8 cellular contexts compared by ENCODE assay signal in genomic region chr19:40190891-40191835, GRCh38. TPM values are rescaled to one million over a fixed set of nuclear protein-coding genes. Genes with fewer than 3 reads are reported as not detected.
A peak's percentile ranks its signal among the peaks of the same experiment; 100 is the strongest.
DNase-seq lines count a peak whose midpoint lies in the region; ATAC-seq and TF ChIP-seq lines count a peak whose summit lies in the region.

Gene MAP3K10, plus strand, starts transcription at chr19:40191426. Its CDS starts 606 bp downstream, at chr19:40192032.

- H3K4me3 Mint-ChIP-seq in T-helper 17 cell = peak within 1 kb of the TSS; percentile 89

- peak within 1 kb of the TSS; percentile 83 for H3K27ac Mint-ChIP-seq in T-helper 17 cell

- peak within 1 kb of the TSS; percentile 81 for H3K4me3 ChIP-seq in HEK293 (ENCODE audit: low read depth, low read length)

- no peaks in the 10 kb centered on the region for H3K9me3 ChIP-seq in HEK293 (ENCODE audit: control insufficient read depth, insufficient read depth, low read depth, low read length)
- no peaks in the 10 kb centered on the region for H3K9me3 ChIP-seq in T-helper 17 cell (ENCODE audit: control insufficient read depth, low read length, poor library complexity, severe bottlenecking)

- peaks cover 19% of the 10 kb centered on the region for H3K4me1 ChIP-seq in HEK293 (ENCODE audit: control insufficient read depth, insufficient read depth, low read length)

- H3K27me3 Mint-ChIP-seq in T-helper 17 cell = no peaks in the 10 kb centered on the region

- ATAC-seq in T-helper 17 cell (peak; percentile 93), HG03469 (IDR thresholded peaks at IDR 0.05; ENCODE audit: unreplicated experiment) (no peak)

- H3K36me3 Mint-ChIP-seq in T-helper 17 cell (ENCODE audit: low read depth) = no peaks in the 10 kb centered on the region

- CTCF ChIA-PET in HEK293 (lab: Yijun Ruan, JAX) = interaction anchor here (0.7 to 7.3 kb wide), 11 partner anchors 8 to 1163 kb away, joined by 3 to 37 read pairs (median 3); no protein-coding TSS in a partner anchor

- POLR2A ChIA-PET in HEK293 (lab: Yijun Ruan, JAX) = interaction anchor here (0.6 to 1.9 kb wide), 18 partner anchors 9 to 1789 kb away, joined by 3 to 10 read pairs (median 5); partner anchors contain the start of genes C19orf47, FBL, PLD3 and PSMC4

- peak within 1 kb of the TSS; percentile 99 for H3K27ac ChIP-seq in HEK293 (ENCODE audit: extremely low read depth, low read depth, low read length)

- H3K36me3 ChIP-seq in HEK293 (ENCODE audit: control insufficient read depth in 2 of 2, insufficient read depth in 1 of 2, low read length in 2 of 2) = peaks cover 0 to 28% of the 10 kb centered on the region in 2 experiments; a peak in 2 of 3 replicates

- TF ChIP-seq CTCF in GM10266 (IDR thresholded peaks at IDR 0.05; ENCODE audit: control insufficient read depth, insufficient read depth, low read depth, missing control alignments) = no peak
- peak; percentile 51; the same call in 1 of the 2 replicates for TF ChIP-seq CTCF in HEK293 (tag by site-specific recombination; IDR thresholded peaks at IDR 0.05)

- DNase-seq in GM10266 (ENCODE audit: extremely low spot score) (peak; percentile 94), NAMALWA (ENCODE audit: low spot score) (peak; percentile 84), T-helper 17 cell (peak; percentile 59 to 72 (median 64)), anterior cingulate cortex (lab: John Stamatoyannopoulos, UW) (peak; percentile 16 to 82 (median 70)), hepatic stellate cell (ENCODE audit: low spot score) (peak; percentile 85), retina (peak; percentile 89)

- H3K4me1 Mint-ChIP-seq in T-helper 17 cell = peaks cover 21% of the 10 kb centered on the region

TF ChIP-seq in HEK293, 187 proteins besides CTCF, POLR2A, EP300 and RAD21 (continues in another document):
- TF ChIP-seq ZNF211 (tag by site-specific recombination; IDR thresholded peaks at IDR 0.05; ENCODE audit: low read depth) (no peak), ZNF202 (tag by site-specific recombination; IDR thresholded peaks at IDR 0.05; ENCODE audit: borderline replicate concordance) (peak; percentile 7; the same call in 1 of the 2 replicates), ZNF777 (tag by site-specific recombination; IDR thresholded peaks at IDR 0.05; ENCODE audit: borderline replicate concordance) (peak; percentile 99), MZF1 (tag by site-specific recombination; IDR thresholded peaks at IDR 0.05; ENCODE audit: borderline replicate concordance) (peak; percentile 10; the same call in 1 of the 2 replicates), ZNF394 (tag by site-specific recombination; IDR thresholded peaks at IDR 0.05; ENCODE audit: borderline replicate concordance) (0 out of 2 replicates have a peak, but pooled peaks have one; percentile 51), ZBTB17 (tag by site-specific recombination; IDR thresholded peaks at IDR 0.05) (peak; percentile 98), ZNF785 (tag by site-specific recombination; IDR thresholded peaks at IDR 0.05) (peak; percentile 60; the same call in 1 of the 2 replicates), ZNF501 (tag by site-specific recombination; IDR thresholded peaks at IDR 0.05) (peak; percentile 89), SP2 (tag by site-specific recombination; IDR thresholded peaks at IDR 0.05) (peak; percentile 43), ZFHX2 (tag by site-specific recombination; conservative IDR thresholded peaks at IDR 0.05) (peak; percentile 70), KLF1 (tag by site-specific recombination; IDR thresholded peaks at IDR 0.05) (peak; percentile 41; the same call in 1 of the 2 replicates), ZNF624 (tag by site-specific recombination; IDR thresholded peaks at IDR 0.05) (no peak), ZNF140 (tag by site-specific recombination; IDR thresholded peaks at IDR 0.05) (no peak), ZNF16 (tag by site-specific recombination; IDR thresholded peaks at IDR 0.05; ENCODE audit: low read depth) (no peak), ZNF548 (tag by site-specific recombination; IDR thresholded peaks at IDR 0.05) (peak; percentile 28; the same call in 1 of the 2 replicates), KLF10 (tag by site-specific recombination; IDR thresholded peaks at IDR 0.05) (peak; percentile 29; the same call in 1 of the 2 replicates), ATF2 (tag by site-specific recombination; IDR thresholded peaks at IDR 0.05; ENCODE audit: low read depth) (0 out of 2 replicates have a peak, but pooled peaks have one; percentile 3), ZNF335 (tag by site-specific recombination; conservative IDR thresholded peaks at IDR 0.05) (peak; percentile 100), ZNF366 (tag by site-specific recombination; conservative IDR thresholded peaks at IDR 0.05) (no peak), ZIC2 (tag by site-specific recombination; IDR thresholded peaks at IDR 0.05) (peak; percentile 99), ZNF214 (tag by site-specific recombination; IDR thresholded peaks at IDR 0.05; ENCODE audit: borderline replicate concordance) (no peak), ZEB2 (tag by site-specific recombination; IDR thresholded peaks at IDR 0.05) (peak; percentile 92), PRDM4 (tag by site-specific recombination; IDR thresholded peaks at IDR 0.05) (peak; percentile 80), ZNF580 (tag by site-specific recombination; IDR thresholded peaks at IDR 0.05) (peak; percentile 33; the same call in 1 of the 2 replicates), ZBTB1 (tag by site-specific recombination; IDR thresholded peaks at IDR 0.05) (peak; percentile 38; the same call in 1 of the 2 replicates), ZBTB7A (tag by site-specific recombination; IDR thresholded peaks at IDR 0.05; ENCODE audit: low read depth) (peak; percentile 99), ZNF341 (tag by site-specific recombination; IDR thresholded peaks at IDR 0.05; ENCODE audit: low read depth) (no peak; the same call in 1 of the 2 replicates)
- TF ChIP-seq, protein P1, sequence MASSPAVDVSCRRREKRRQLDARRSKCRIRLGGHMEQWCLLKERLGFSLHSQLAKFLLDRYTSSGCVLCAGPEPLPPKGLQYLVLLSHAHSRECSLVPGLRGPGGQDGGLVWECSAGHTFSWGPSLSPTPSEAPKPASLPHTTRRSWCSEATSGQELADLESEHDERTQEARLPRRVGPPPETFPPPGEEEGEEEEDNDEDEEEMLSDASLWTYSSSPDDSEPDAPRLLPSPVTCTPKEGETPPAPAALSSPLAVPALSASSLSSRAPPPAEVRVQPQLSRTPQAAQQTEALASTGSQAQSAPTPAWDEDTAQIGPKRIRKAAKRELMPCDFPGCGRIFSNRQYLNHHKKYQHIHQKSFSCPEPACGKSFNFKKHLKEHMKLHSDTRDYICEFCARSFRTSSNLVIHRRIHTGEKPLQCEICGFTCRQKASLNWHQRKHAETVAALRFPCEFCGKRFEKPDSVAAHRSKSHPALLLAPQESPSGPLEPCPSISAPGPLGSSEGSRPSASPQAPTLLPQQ (tag by site-specific recombination; IDR thresholded peaks at IDR 0.05) = peak; percentile 89
- TF ChIP-seq, protein P2, sequence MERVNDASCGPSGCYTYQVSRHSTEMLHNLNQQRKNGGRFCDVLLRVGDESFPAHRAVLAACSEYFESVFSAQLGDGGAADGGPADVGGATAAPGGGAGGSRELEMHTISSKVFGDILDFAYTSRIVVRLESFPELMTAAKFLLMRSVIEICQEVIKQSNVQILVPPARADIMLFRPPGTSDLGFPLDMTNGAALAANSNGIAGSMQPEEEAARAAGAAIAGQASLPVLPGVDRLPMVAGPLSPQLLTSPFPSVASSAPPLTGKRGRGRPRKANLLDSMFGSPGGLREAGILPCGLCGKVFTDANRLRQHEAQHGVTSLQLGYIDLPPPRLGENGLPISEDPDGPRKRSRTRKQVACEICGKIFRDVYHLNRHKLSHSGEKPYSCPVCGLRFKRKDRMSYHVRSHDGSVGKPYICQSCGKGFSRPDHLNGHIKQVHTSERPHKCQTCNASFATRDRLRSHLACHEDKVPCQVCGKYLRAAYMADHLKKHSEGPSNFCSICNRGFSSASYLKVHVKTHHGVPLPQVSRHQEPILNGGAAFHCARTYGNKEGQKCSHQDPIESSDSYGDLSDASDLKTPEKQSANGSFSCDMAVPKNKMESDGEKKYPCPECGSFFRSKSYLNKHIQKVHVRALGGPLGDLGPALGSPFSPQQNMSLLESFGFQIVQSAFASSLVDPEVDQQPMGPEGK (tag by site-specific recombination; IDR thresholded peaks at IDR 0.05) = peak; percentile 100

RNA-seq across cellular contexts. Expression of gene MAP3K10, which starts in this region (rescaled TPM):
- total RNA-seq in T-helper 17 cell = 10 to 100 TPM; 20.7 to 28.5 TPM
